In genomic region chr2:46967990-46968647, GRCh38 we compare ENCODE assay signal across 9 cellular contexts. TPM values are rescaled to one million over a fixed set of nuclear protein-coding genes. Genes with fewer than 3 reads are reported as not detected.
DNase-seq lines count a peak whose midpoint lies in the region; TF ChIP-seq lines count a peak whose summit lies in the region.
"Had no signal": no experiment of that assay in that cellular context is flagged by ENCODE, and none has a peak within 500 bp of the region (broad histone marks: within the 10 kb centered on the region; RNA-seq: fewer than 3 reads in every experiment).

No MANE protein-coding gene starts in this region.

- no peaks in the 10 kb centered on the region for H3K36me3 ChIP-seq in sigmoid colon

- H3K27ac Mint-ChIP-seq in activated naive CD8-positive, alpha-beta T cell treated with anti-CD3 and anti-CD28 coated beads for 36 hours = no peak overlapping the region

- TF ChIP-seq POLR2A in sigmoid colon (IDR thresholded peaks at IDR 0.05) = no peak

- peak overlapping the region in 1 of 4 donors; percentile 2 for H3K4me3 ChIP-seq in sigmoid colon

- no peaks in the 10 kb centered on the region for H3K27me3 Mint-ChIP-seq in activated naive CD8-positive, alpha-beta T cell treated with anti-CD3 and anti-CD28 coated beads for 36 hours
- H3K27me3 Mint-ChIP-seq: naive B cell had no signal

- H3K9me3 Mint-ChIP-seq in activated naive CD8-positive, alpha-beta T cell treated with anti-CD3 and anti-CD28 coated beads for 36 hours = no peaks in the 10 kb centered on the region
- H3K9me3 Mint-ChIP-seq: naive B cell had no signal

- H3K27me3 ChIP-seq in sigmoid colon = no peaks in the 10 kb centered on the region

- TF ChIP-seq EP300 in sigmoid colon (IDR thresholded peaks at IDR 0.05) = no peak

- no peak for TF ChIP-seq CTCF in sigmoid colon (IDR thresholded peaks at IDR 0.05)

- no peaks in the 10 kb centered on the region for H3K9me3 ChIP-seq in sigmoid colon

- no peak overlapping the region for H3K4me3 Mint-ChIP-seq in activated naive CD8-positive, alpha-beta T cell treated with anti-CD3 and anti-CD28 coated beads for 36 hours
- H3K4me3 Mint-ChIP-seq: naive B cell had no signal

- DNase-seq in Daoy (ENCODE audit: low read depth) (peak; percentile 92), SW480 (ENCODE audit: low spot score) (peak; percentile 22), glomerular visceral epithelial cell (ENCODE audit: extremely low spot score) (peak; percentile 83), sigmoid colon (peak; percentile 90), activated gamma-delta T cell treated with Interleukin-2 at 50 U/mL for 16 hours (no peak), NCI-H1048 (lab: John Stamatoyannopoulos, UW) (no peak), NCI-H2107 treated with DMSO at 0.1 percent for 48 hours (lab: John Stamatoyannopoulos, UW; ENCODE audit: unreplicated experiment) (no peak)
- DNase-seq in activated naive CD8-positive, alpha-beta T cell treated with anti-CD3 and anti-CD28 coated beads for 36 hours = no peak
- DNase-seq: naive B cell had no signal

- peaks cover 0 to 32% (median 24%) of the 10 kb centered on the region in 4 donors for H3K4me1 ChIP-seq in sigmoid colon

- peaks cover 11% of the 10 kb centered on the region for H3K36me3 Mint-ChIP-seq in activated naive CD8-positive, alpha-beta T cell treated with anti-CD3 and anti-CD28 coated beads for 36 hours

- H3K27ac ChIP-seq in sigmoid colon = peak overlapping the region; percentile 72 to 77 (median 77)

- intact Hi-C loops in sigmoid colon (cut with DNase I) = no loop called here

- H3K4me1 Mint-ChIP-seq in activated naive CD8-positive, alpha-beta T cell treated with anti-CD3 and anti-CD28 coated beads for 36 hours = peaks cover 14% of the 10 kb centered on the region

- 65 to 81% methylated on average over 9 of the region's 9 CpGs for WGBS in sigmoid colon, 2 donors

RNA-seq across cellular contexts. Expression of gene TTC7A, which starts 27.1 kb away (rescaled TPM):
- total RNA-seq in Daoy (2014; rRNA removed; shearing (Covaris generic)) = 9.1 and 11.9 TPM in 2 replicates
- 10 to 100 TPM; 11.7 to 21.9 (median 14.8) TPM for total RNA-seq in sigmoid colon
- 10 to 100 TPM; 18.6 to 29.4 (median 20.1) TPM for polyA plus RNA-seq in sigmoid colon
- 10 to 100 TPM; 55.0 to 56.6 TPM for total RNA-seq in activated naive CD8-positive, alpha-beta T cell treated with anti-CD3 and anti-CD28 coated beads for 36 hours

RNA-seq across cellular contexts. Expression of gene MCFD2, which starts 52.5 kb away (rescaled TPM):
- total RNA-seq in Daoy (2014; rRNA removed; shearing (Covaris generic)) = 80.7 and 115 TPM in 2 replicates
- total RNA-seq in sigmoid colon = 10 to 100 TPM; 50.1 to 75.7 (median 68.6) TPM
- polyA plus RNA-seq in sigmoid colon = 10 to 100 TPM; 13.4 to 31.6 (median 15.6) TPM
- 10 to 100 TPM; 41.2 to 42.3 TPM for total RNA-seq in activated naive CD8-positive, alpha-beta T cell treated with anti-CD3 and anti-CD28 coated beads for 36 hours

Comparison
In these comparisons a context has a peak if more than half of its experiments do, and no peak if none do; other contexts are left out.
1. DNase-seq: peak in Daoy (single experiment), SW480 (single experiment), glomerular visceral epithelial cell (single experiment) and sigmoid colon (single experiment); none in activated gamma-delta T cell treated with Interleukin-2 at 50 U/mL for 16 hours (single experiment), NCI-H1048 (single experiment), activated naive CD8-positive, alpha-beta T cell treated with anti-CD3 and anti-CD28 coated beads for 36 hours (single experiment) and NCI-H2107 treated with DMSO at 0.1 percent for 48 hours (single experiment).